ENCODE assay signal across 23 cellular contexts in the genomic region with DNA sequence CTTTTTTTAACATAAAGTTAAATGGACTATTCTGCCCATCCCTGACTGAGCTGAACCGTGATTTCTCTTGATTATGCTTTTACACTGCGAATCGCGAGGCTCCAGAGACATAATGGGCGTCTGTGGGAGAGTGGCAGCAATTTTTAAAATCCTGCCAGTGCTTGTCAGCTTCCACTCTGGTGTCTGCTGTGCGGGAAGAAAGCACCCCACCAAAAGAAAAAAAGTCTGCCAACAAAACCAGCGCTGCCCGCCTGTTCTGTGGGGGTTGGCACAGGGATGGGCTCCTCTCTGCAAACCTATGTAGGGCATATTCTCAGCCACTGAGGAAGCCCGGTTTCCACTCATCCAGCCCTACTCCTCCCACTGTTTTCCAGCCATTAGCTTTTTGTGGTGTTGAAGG.
"Had no signal": no experiment of that assay in that cellular context is flagged by ENCODE, and none has a peak within 500 bp of the region (broad histone marks: within the 10 kb centered on the region; RNA-seq: fewer than 3 reads in every experiment).

No MANE protein-coding gene starts in this region.

- H3K27ac Mint-ChIP-seq: effector memory CD8-positive, alpha-beta T cell; immature natural killer cell; naive thymus-derived CD8-positive, alpha-beta T cell; stimulated activated effector memory CD8-positive, alpha-beta T cell treated with anti-CD3 and anti-CD28 coated beads, Interleukin-12 subunit alpha, Interleukin-12 subunit beta, amount 100 ng/mL, for 72 hours; stimulated activated naive CD8-positive, alpha-beta T cell treated with anti-CD3 and anti-CD28 coated beads, Interleukin-15, Interleukin-2, amounts not matched to agents 100 ng/mL and 50 ng/mL, for 24 hours had no signal

- H3K9me3 Mint-ChIP-seq: effector memory CD8-positive, alpha-beta T cell; naive thymus-derived CD8-positive, alpha-beta T cell; neural crest cell; stimulated activated effector memory CD8-positive, alpha-beta T cell treated with anti-CD3 and anti-CD28 coated beads, Interleukin-12 subunit alpha, Interleukin-12 subunit beta, amount 100 ng/mL, for 72 hours; stimulated activated naive CD8-positive, alpha-beta T cell treated with anti-CD3 and anti-CD28 coated beads, Interleukin-15, Interleukin-2, amounts not matched to agents 100 ng/mL and 50 ng/mL, for 24 hours had no signal

- H3K27ac ChIP-seq: epithelial cell of prostate, esophagus muscularis mucosa, gastroesophageal sphincter, left ventricle myocardium inferior, ovary, right lobe of liver, thoracic aorta, transverse colon had no signal

- H3K36me3 Mint-ChIP-seq: immature natural killer cell; naive thymus-derived CD8-positive, alpha-beta T cell; stimulated activated effector memory CD8-positive, alpha-beta T cell treated with anti-CD3 and anti-CD28 coated beads, Interleukin-12 subunit alpha, Interleukin-12 subunit beta, amount 100 ng/mL, for 72 hours had no signal

- ATAC-seq: effector memory CD8-positive, alpha-beta T cell; gastroesophageal sphincter; naive thymus-derived CD8-positive, alpha-beta T cell; stimulated activated effector memory CD8-positive, alpha-beta T cell treated with anti-CD3 and anti-CD28 coated beads, Interleukin-12 subunit alpha, Interleukin-12 subunit beta, amount 100 ng/mL, for 72 hours had no signal

- H3K9me3 ChIP-seq: esophagus muscularis mucosa, gastroesophageal sphincter, left ventricle myocardium inferior, mucosa of descending colon, ovary, right lobe of liver, thoracic aorta, transverse colon had no signal

- H3K27me3 ChIP-seq: esophagus muscularis mucosa, gastroesophageal sphincter, ovary, right lobe of liver, transverse colon had no signal

- H3K36me3 ChIP-seq: esophagus muscularis mucosa, gastroesophageal sphincter, left ventricle myocardium inferior, ovary, right lobe of liver, thoracic aorta, transverse colon had no signal

- H3K4me1 Mint-ChIP-seq: immature natural killer cell had no signal

- H3K4me3 ChIP-seq: esophagus muscularis mucosa, gastroesophageal sphincter, left ventricle myocardium inferior, mucosa of descending colon, ovary, right lobe of liver, thoracic aorta, transverse colon had no signal

- DNase-seq: central memory CD4-positive, alpha-beta T cell; effector memory CD8-positive, alpha-beta T cell; glutamatergic neuron; immature natural killer cell; kidney; left cardiac atrium; left ventricle myocardium inferior; mesendoderm; mucosa of descending colon; naive thymus-derived CD8-positive, alpha-beta T cell; ovary; retina; right lobe of liver; stimulated activated CD4-positive, alpha-beta T cell treated with anti-CD3 and anti-CD28 coated beads, Interleukin-4, amount 100 ng/mL, for 1 hour; stimulated activated CD8-positive, alpha-beta memory T cell treated with anti-CD3 and anti-CD28 coated beads, Interleukin-4, amount 100 ng/mL, for 48 hours; transverse colon had no signal

- H3K4me3 Mint-ChIP-seq: effector memory CD8-positive, alpha-beta T cell; immature natural killer cell; naive thymus-derived CD8-positive, alpha-beta T cell; neural crest cell; stimulated activated effector memory CD8-positive, alpha-beta T cell treated with anti-CD3 and anti-CD28 coated beads, Interleukin-12 subunit alpha, Interleukin-12 subunit beta, amount 100 ng/mL, for 72 hours; stimulated activated naive CD8-positive, alpha-beta T cell treated with anti-CD3 and anti-CD28 coated beads, Interleukin-15, Interleukin-2, amounts not matched to agents 100 ng/mL and 50 ng/mL, for 24 hours had no signal
